Comparison of ENCODE assay signal across 8 cellular contexts in genomic region chr19:44260343-44260681, GRCh38. TPM values are rescaled to one million over a fixed set of nuclear protein-coding genes. Genes with fewer than 3 reads are reported as not detected.
DNase-seq lines count a peak whose midpoint lies in the region; ATAC-seq and TF ChIP-seq lines count a peak whose summit lies in the region.

No MANE protein-coding gene starts in this region.

- TF ChIP-seq CTCF in spleen (IDR thresholded peaks at IDR 0.05 in 8 of 11, conservative IDR thresholded peaks at IDR 0.05 in 3 of 11): no peak

- H3K4me3 Mint-ChIP-seq in activated T-helper 17 cell treated with anti-CD3 and anti-CD28 coated beads, Interleukin-2, amount 50 U/mL, for 72 hours: peak overlapping the region; percentile 53

- peaks cover 0 to 6% (median 0%) of the 10 kb centered on the region in 6 donors for H3K36me3 ChIP-seq in spleen

- no peak for ATAC-seq in activated T-helper 17 cell treated with anti-CD3 and anti-CD28 coated beads, Interleukin-2, amount 50 U/mL, for 72 hours (replicated peaks)
- no peak for ATAC-seq in HG03095 (IDR thresholded peaks at IDR 0.05; ENCODE audit: unreplicated experiment)
- no peak for ATAC-seq in HG03521 (IDR thresholded peaks at IDR 0.05; ENCODE audit: unreplicated experiment)

- H3K27ac Mint-ChIP-seq in activated T-helper 17 cell treated with anti-CD3 and anti-CD28 coated beads, Interleukin-2, amount 50 U/mL, for 72 hours: no peak overlapping the region

- H3K9me3 ChIP-seq in spleen: peaks cover 3 to 100% (median 99%) of the 10 kb centered on the region in 8 donors

- intact Hi-C loops in spleen (cut with DNase I; ENCODE audit: low total_unique reads): no loop called here

- H3K27me3 Mint-ChIP-seq in activated T-helper 17 cell treated with anti-CD3 and anti-CD28 coated beads, Interleukin-2, amount 50 U/mL, for 72 hours: no peaks in the 10 kb centered on the region

- WGBS in spleen, 5 donors: 16 to 32% (median 24%) methylated on average over 7 of the region's 7 CpGs

- DNase-seq in NCI-H82 (lab: John Stamatoyannopoulos, UW) (peak; percentile 14), NCI-H82 treated with DMSO at 0.1 percent for 48 hours (lab: John Stamatoyannopoulos, UW; ENCODE audit: unreplicated experiment) (no peak), hepatic stellate cell (ENCODE audit: low spot score) (peak; percentile 2), spleen (no peak), OCI-M2 (lab: John Stamatoyannopoulos, UW; ENCODE audit: unreplicated experiment) (no peak)

- H3K4me1 Mint-ChIP-seq in activated T-helper 17 cell treated with anti-CD3 and anti-CD28 coated beads, Interleukin-2, amount 50 U/mL, for 72 hours: peaks cover 7% of the 10 kb centered on the region

- H3K27ac ChIP-seq in spleen: peak overlapping the region in 7 of 8 donors; percentile 29 to 75 (median 62)

- H3K27me3 ChIP-seq in spleen (replicated peaks in 1 of 7): no peaks in the 10 kb centered on the region

- TF ChIP-seq POLR2A in spleen (IDR thresholded peaks at IDR 0.05): no peak

- peaks cover 44% of the 10 kb centered on the region for H3K9me3 Mint-ChIP-seq in activated T-helper 17 cell treated with anti-CD3 and anti-CD28 coated beads, Interleukin-2, amount 50 U/mL, for 72 hours

- no peaks in the 10 kb centered on the region for H3K36me3 Mint-ChIP-seq in activated T-helper 17 cell treated with anti-CD3 and anti-CD28 coated beads, Interleukin-2, amount 50 U/mL, for 72 hours (ENCODE audit: low read depth)

- peaks cover 0 to 8% (median 0%) of the 10 kb centered on the region in 6 donors for H3K4me1 ChIP-seq in spleen

- peak overlapping the region in 6 of 8 donors; percentile 18 to 64 (median 38) for H3K4me3 ChIP-seq in spleen

RNA-seq across cellular contexts. Expression of gene ZNF233, which starts 0.6 kb away (rescaled TPM):
- under 1 TPM in 1 of 2 donors, not detected in 1; 0.19 TPM for total RNA-seq in activated T-helper 17 cell treated with anti-CD3 and anti-CD28 coated beads, Interleukin-2, amount 50 U/mL, for 72 hours
- total RNA-seq in spleen: 1 to 10 TPM in 6 of 7 donors, under 1 TPM in 1; 0.75 to 2.3 (median 1.4) TPM
- polyA plus RNA-seq in spleen: under 1 TPM; 0.15 to 0.49 (median 0.42) TPM

RNA-seq across cellular contexts. Expression of gene ZNF235, which starts 44.5 kb away (rescaled TPM):
- total RNA-seq in activated T-helper 17 cell treated with anti-CD3 and anti-CD28 coated beads, Interleukin-2, amount 50 U/mL, for 72 hours: 1 to 10 TPM; 3.6 to 4.2 TPM
- 10 to 100 TPM in 4 of 7 donors, 1 to 10 TPM in 3; 8.7 to 14.6 (median 11.6) TPM for total RNA-seq in spleen
- polyA plus RNA-seq in spleen: 1 to 10 TPM; 2.4 to 4.7 (median 2.7) TPM

RNA-seq across cellular contexts. Expression of gene ZNF227, which starts 48.0 kb away (rescaled TPM):
- 10 to 100 TPM; 16.7 to 25.7 TPM for total RNA-seq in activated T-helper 17 cell treated with anti-CD3 and anti-CD28 coated beads, Interleukin-2, amount 50 U/mL, for 72 hours
- 10 to 100 TPM; 23.0 to 32.6 (median 30.2) TPM for total RNA-seq in spleen
- polyA plus RNA-seq in spleen: 1 to 10 TPM; 4.7 to 8.1 (median 5.5) TPM

Comparison
In these comparisons a context has a peak if more than half of its experiments do, and no peak if none do; other contexts are left out.
1. DNase-seq: peak in NCI-H82 (single experiment) and hepatic stellate cell (single experiment); none in NCI-H82 treated with DMSO at 0.1 percent for 48 hours (single experiment), spleen (single experiment) and OCI-M2 (single experiment).